Comparison of ENCODE assay signal across 8 cellular contexts in the genomic region with DNA sequence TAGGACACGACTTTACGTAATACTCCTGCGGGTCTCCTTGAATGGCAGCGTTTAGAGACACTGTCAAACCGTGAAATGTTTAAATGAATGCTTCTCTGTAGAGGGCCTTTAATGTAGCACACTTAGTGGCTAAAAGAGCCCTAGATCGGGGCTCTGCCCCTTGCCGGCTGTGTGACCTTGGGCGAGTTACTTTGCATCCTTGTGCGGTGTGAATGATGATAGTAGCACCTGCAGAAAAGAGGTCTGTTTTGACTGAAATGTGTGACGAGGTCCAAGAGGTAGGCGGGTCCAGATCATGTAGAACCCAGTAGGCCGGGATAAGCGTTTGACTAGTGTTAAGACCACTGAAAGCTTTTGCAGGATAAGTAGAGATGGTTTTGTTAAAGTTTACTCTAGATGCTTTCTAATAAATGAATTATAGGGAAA. TPM values are rescaled to one million over a fixed set of nuclear protein-coding genes. Genes with fewer than 3 reads are reported as not detected.
DNase-seq lines count a peak whose midpoint lies in the region; ATAC-seq lines count a peak whose summit lies in the region.

No MANE protein-coding gene starts in this region.

- H3K4me3 Mint-ChIP-seq in activated T-cell treated with anti-CD3 and anti-CD28 coated beads, Interleukin-2, amount 50 U/mL, for 24 hours = peak overlapping the region; percentile 99

- H3K27me3 ChIP-seq in duodenal mucosa (ENCODE audit: control insufficient read depth in 1 of 2, insufficient read depth in 2 of 2, low read length in 2 of 2) (no peaks in the 10 kb centered on the region), mucosa of stomach (ENCODE audit: control insufficient read depth, insufficient read depth, low read length) (no peaks in the 10 kb centered on the region)

- ATAC-seq in HG02623 (IDR thresholded peaks at IDR 0.05; ENCODE audit: unreplicated experiment) (peak; percentile 28), esophagus mucosa (no peak)

- peaks cover 21 to 33% of the 10 kb centered on the region in 2 donors for H3K4me1 ChIP-seq in duodenal mucosa (ENCODE audit: control insufficient read depth in 1 of 2, insufficient read depth in 2 of 2, low read length in 2 of 2)
- peaks cover 15% of the 10 kb centered on the region for H3K4me1 ChIP-seq in mucosa of stomach (ENCODE audit: control insufficient read depth, insufficient read depth, low read length)

- no peaks in the 10 kb centered on the region for H3K9me3 ChIP-seq in duodenal mucosa (ENCODE audit: control insufficient read depth in 1 of 2, low read length in 2 of 2)
- H3K9me3 ChIP-seq in mucosa of stomach (ENCODE audit: control insufficient read depth, low read length) = no peaks in the 10 kb centered on the region

- peaks cover 2 to 17% of the 10 kb centered on the region in 2 donors for H3K36me3 ChIP-seq in duodenal mucosa (ENCODE audit: control insufficient read depth in 1 of 2, insufficient read depth in 2 of 2, low read length in 2 of 2)
- H3K36me3 ChIP-seq in mucosa of stomach (ENCODE audit: control insufficient read depth, insufficient read depth, low read length) = no peaks in the 10 kb centered on the region

- peaks cover 43% of the 10 kb centered on the region for H3K4me1 Mint-ChIP-seq in activated T-cell treated with anti-CD3 and anti-CD28 coated beads, Interleukin-2, amount 50 U/mL, for 24 hours (ENCODE audit: low read depth)

- H3K9ac ChIP-seq in duodenal mucosa (ENCODE audit: low read depth in 1 of 2, low read length in 2 of 2) (peak overlapping the region; percentile 95 to 96), mucosa of stomach (ENCODE audit: low read length) (peak overlapping the region; percentile 93)

- H3K36me3 Mint-ChIP-seq in activated T-cell treated with anti-CD3 and anti-CD28 coated beads, Interleukin-2, amount 50 U/mL, for 24 hours (ENCODE audit: low read depth) = peaks cover 61% of the 10 kb centered on the region

- peak overlapping the region; percentile 98 for H3K27ac Mint-ChIP-seq in activated T-cell treated with anti-CD3 and anti-CD28 coated beads, Interleukin-2, amount 50 U/mL, for 24 hours

- no peak for DNase-seq in activated T-cell treated with anti-CD3 and anti-CD28 coated beads, Interleukin-2, amount 50 U/mL, for 24 hours
- no peak for DNase-seq in activated T-cell treated with anti-CD3 and anti-CD28 coated beads, Interleukin-2, amount 50 U/mL, for 1 hour
- DNase-seq in NCI-H526 treated with DMSO at 0.1 percent for 48 hours (lab: John Stamatoyannopoulos, UW) (peak; percentile 59), NOMO-1 treated with dmso at 0.1 percent for 144 hours (lab: John Stamatoyannopoulos, UW; ENCODE audit: unreplicated experiment) (no peak)

- peak overlapping the region; percentile 94 to 99 for H3K4me3 ChIP-seq in duodenal mucosa (ENCODE audit: low read depth in 1 of 2, low read length in 2 of 2)
- peak overlapping the region; percentile 80 for H3K4me3 ChIP-seq in mucosa of stomach (ENCODE audit: low read length)

- H3K9me3 Mint-ChIP-seq in activated T-cell treated with anti-CD3 and anti-CD28 coated beads, Interleukin-2, amount 50 U/mL, for 24 hours = no peaks in the 10 kb centered on the region

- peak overlapping the region; percentile 17 for H3K27ac ChIP-seq in duodenal mucosa (ENCODE audit: low read depth, low read length)

- no peaks in the 10 kb centered on the region for H3K27me3 Mint-ChIP-seq in activated T-cell treated with anti-CD3 and anti-CD28 coated beads, Interleukin-2, amount 50 U/mL, for 24 hours

RNA-seq across cellular contexts. Expression of a gene that starts 0.9 kb away (rescaled TPM):
- total RNA-seq in esophagus mucosa = 16.0 TPM

RNA-seq across cellular contexts. Expression of a gene that starts 43.5 kb away (rescaled TPM):
- total RNA-seq in esophagus mucosa = 7.7 TPM

RNA-seq across cellular contexts. Expression of a gene that starts 43.7 kb away (rescaled TPM):
- total RNA-seq in esophagus mucosa = 70.3 TPM
